14 cellular contexts compared by ENCODE assay signal in the genomic region with DNA sequence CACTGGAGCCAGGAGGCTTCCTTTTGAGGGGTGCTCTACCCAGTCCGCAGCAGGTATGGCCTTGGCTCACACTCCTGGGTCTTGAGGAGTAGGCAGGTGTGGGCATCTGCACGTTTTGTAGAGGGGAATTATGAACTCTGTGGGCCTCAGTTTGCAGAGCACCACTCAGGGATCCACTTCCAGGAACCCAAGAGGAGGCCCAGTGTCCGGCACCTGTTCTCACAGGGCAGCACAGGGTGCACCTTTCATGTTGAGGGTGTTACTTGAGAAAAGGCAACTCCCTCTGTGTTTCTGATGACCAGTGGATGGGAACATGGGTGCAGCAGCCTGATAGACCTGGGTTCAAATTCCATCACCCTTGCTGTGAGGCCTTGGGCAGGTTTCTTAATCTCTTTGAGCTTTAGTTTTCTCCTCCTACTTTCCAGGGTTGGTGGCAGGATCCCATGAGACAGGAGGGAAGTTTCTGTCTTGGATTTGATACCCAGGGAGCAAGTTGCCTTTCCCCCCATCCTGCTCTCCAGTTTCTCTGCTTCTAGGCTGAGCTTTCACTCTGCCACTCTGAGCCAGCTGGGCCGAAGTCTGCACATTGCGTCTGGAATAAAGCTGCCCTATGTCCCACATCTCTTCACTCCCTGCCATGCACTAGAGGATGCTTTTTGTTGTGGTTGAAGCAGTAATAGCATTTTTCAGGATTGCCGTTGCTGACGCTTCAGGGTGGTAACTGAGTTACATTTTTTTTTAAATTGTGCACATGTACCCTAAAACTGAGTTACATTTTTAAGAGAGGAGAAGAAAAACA. TPM values are rescaled to one million over a fixed set of nuclear protein-coding genes. Genes with fewer than 3 reads are reported as not detected.
DNase-seq lines count a peak whose midpoint lies in the region; ATAC-seq and TF ChIP-seq lines count a peak whose summit lies in the region.
"Had no signal": no experiment of that assay in that cellular context is flagged by ENCODE, and none has a peak within 500 bp of the region (broad histone marks: within the 10 kb centered on the region; RNA-seq: fewer than 3 reads in every experiment).

No MANE protein-coding gene starts in this region.

- H3K27me3 Mint-ChIP-seq in activated naive CD8-positive, alpha-beta T cell treated with anti-CD3 and anti-CD28 coated beads, Interleukin-2, amount 10 ng/mL, durations not matched to agents 7 days and 5 days: no peaks in the 10 kb centered on the region
- no peaks in the 10 kb centered on the region for H3K27me3 Mint-ChIP-seq in activated naive CD8-positive, alpha-beta T cell treated with anti-CD3 and anti-CD28 coated beads for 36 hours
- H3K27me3 Mint-ChIP-seq: central memory CD8-positive, alpha-beta T cell had no signal

- no peak for ATAC-seq in activated naive CD8-positive, alpha-beta T cell treated with anti-CD3 and anti-CD28 coated beads, Interleukin-2, amount 10 ng/mL, durations not matched to agents 7 days and 5 days (ENCODE audit: low read depth)
- ATAC-seq in left lobe of liver (no peak), HG02852 (IDR thresholded peaks at IDR 0.05; ENCODE audit: unreplicated experiment) (no peak)
- ATAC-seq: sciatic nerve had no signal

- H3K27ac Mint-ChIP-seq in activated naive CD8-positive, alpha-beta T cell treated with anti-CD3 and anti-CD28 coated beads, Interleukin-2, amount 10 ng/mL, durations not matched to agents 7 days and 5 days: no peak overlapping the region
- no peak overlapping the region for H3K27ac Mint-ChIP-seq in activated naive CD8-positive, alpha-beta T cell treated with anti-CD3 and anti-CD28 coated beads for 36 hours

- H3K4me3 Mint-ChIP-seq in activated naive CD8-positive, alpha-beta T cell treated with anti-CD3 and anti-CD28 coated beads, Interleukin-2, amount 10 ng/mL, durations not matched to agents 7 days and 5 days: no peak overlapping the region
- H3K4me3 Mint-ChIP-seq in activated naive CD8-positive, alpha-beta T cell treated with anti-CD3 and anti-CD28 coated beads for 36 hours: no peak overlapping the region
- H3K4me3 Mint-ChIP-seq: central memory CD8-positive, alpha-beta T cell had no signal

- H3K9me3 Mint-ChIP-seq in activated naive CD8-positive, alpha-beta T cell treated with anti-CD3 and anti-CD28 coated beads, Interleukin-2, amount 10 ng/mL, durations not matched to agents 7 days and 5 days: no peaks in the 10 kb centered on the region
- H3K9me3 Mint-ChIP-seq in activated naive CD8-positive, alpha-beta T cell treated with anti-CD3 and anti-CD28 coated beads for 36 hours: no peaks in the 10 kb centered on the region
- H3K9me3 Mint-ChIP-seq: central memory CD8-positive, alpha-beta T cell had no signal

- H3K27ac ChIP-seq in VCaP: peak overlapping the region; percentile 45

- TF ChIP-seq CTCF in VCaP (conservative IDR thresholded peaks at IDR 0.05): no peak

- H3K36me3 Mint-ChIP-seq in activated naive CD8-positive, alpha-beta T cell treated with anti-CD3 and anti-CD28 coated beads, Interleukin-2, amount 10 ng/mL, durations not matched to agents 7 days and 5 days: no peaks in the 10 kb centered on the region
- peaks cover 2% of the 10 kb centered on the region for H3K36me3 Mint-ChIP-seq in activated naive CD8-positive, alpha-beta T cell treated with anti-CD3 and anti-CD28 coated beads for 36 hours

- peak; percentile 15 for DNase-seq in activated naive CD8-positive, alpha-beta T cell treated with anti-CD3 and anti-CD28 coated beads, Interleukin-2, amount 10 ng/mL, durations not matched to agents 7 days and 5 days
- no peak for DNase-seq in activated naive CD8-positive, alpha-beta T cell treated with anti-CD3 and anti-CD28 coated beads for 36 hours
- DNase-seq in left lobe of liver (ENCODE audit: low spot score): peak; percentile 33
- DNase-seq in superior temporal gyrus (ENCODE audit: extremely low spot score): peak; percentile 72
- no peak for DNase-seq in stimulated activated CD4-positive, alpha-beta T cell treated with anti-CD3 and anti-CD28 coated beads, Interleukin-1b, Interleukin-23, amount 100 ng/mL, for 48 hours
- no peak for DNase-seq in stimulated activated naive CD4-positive, alpha-beta T cell (lab: John Stamatoyannopoulos, UW)
- DNase-seq: activated CD4-positive, alpha-beta T cell treated with anti-CD3 and anti-CD28 coated beads for 48 hours; activated naive CD4-positive, alpha-beta T cell treated with Interleukin-2 at 50 U/mL for 16 hours; NCI-H82; transverse colon had no signal

- peaks cover 17% of the 10 kb centered on the region for H3K4me1 Mint-ChIP-seq in activated naive CD8-positive, alpha-beta T cell treated with anti-CD3 and anti-CD28 coated beads, Interleukin-2, amount 10 ng/mL, durations not matched to agents 7 days and 5 days
- H3K4me1 Mint-ChIP-seq in activated naive CD8-positive, alpha-beta T cell treated with anti-CD3 and anti-CD28 coated beads for 36 hours: peaks cover 9% of the 10 kb centered on the region

- POLR2A ChIA-PET in activated naive CD8-positive, alpha-beta T cell treated with anti-CD3 and anti-CD28 coated beads, Interleukin-2, amount 10 ng/mL, durations not matched to agents 7 days and 5 days (lab: Charles Lee): interaction anchor here (1.3 kb wide), 1 partner anchor 177 kb away, joined by 3 read pairs; no protein-coding TSS in a partner anchor

RNA-seq across cellular contexts. Expression of a gene that starts 40.3 kb away (rescaled TPM):
- total RNA-seq in activated naive CD8-positive, alpha-beta T cell treated with anti-CD3 and anti-CD28 coated beads, Interleukin-2, amount 10 ng/mL, durations not matched to agents 7 days and 5 days: not detected
- total RNA-seq in activated naive CD8-positive, alpha-beta T cell treated with anti-CD3 and anti-CD28 coated beads for 36 hours: not detected
- total RNA-seq in left lobe of liver: 2.8 TPM

Comparison
In these comparisons a context has a peak if more than half of its experiments do, and no peak if none do; other contexts are left out.
1. DNase-seq: peak in activated naive CD8-positive, alpha-beta T cell treated with anti-CD3 and anti-CD28 coated beads, Interleukin-2, amount 10 ng/mL, durations not matched to agents 7 days and 5 days (single experiment), left lobe of liver (single experiment) and superior temporal gyrus (single experiment); none in activated naive CD8-positive, alpha-beta T cell treated with anti-CD3 and anti-CD28 coated beads for 36 hours (single experiment), stimulated activated CD4-positive, alpha-beta T cell treated with anti-CD3 and anti-CD28 coated beads, Interleukin-1b, Interleukin-23, amount 100 ng/mL, for 48 hours (single experiment) and stimulated activated naive CD4-positive, alpha-beta T cell (0 of 6).